In genomic region chr5:69370335-69370734, GRCh38 we compare ENCODE assay signal across 8 cellular contexts. TPM values are rescaled to one million over a fixed set of nuclear protein-coding genes. Genes with fewer than 3 reads are reported as not detected.
DNase-seq lines count a peak whose midpoint lies in the region; ATAC-seq and TF ChIP-seq lines count a peak whose summit lies in the region.
"Not testable (repeated sequence)": the region's sequence is repeated elsewhere in the genome, so short reads cannot be mapped to it uniquely, and the experiment has no call there.

No MANE protein-coding gene starts in this region.

- not testable (repeated sequence) for TF ChIP-seq POLR2A in HCT116 (IDR thresholded peaks at IDR 0.05; ENCODE audit: borderline replicate concordance, extremely low read depth, insufficient read depth, insufficient read length)

- H2AFZ ChIP-seq in HCT116 (ENCODE audit: low read depth, low read length, poor library complexity, severe bottlenecking), result not testable (repeated sequence)
- H2AFZ ChIP-seq in neural cell (ENCODE audit: low read depth, low read length), result peak overlapping the region; percentile 98

- H3K36me3 Mint-ChIP-seq in activated T-helper 2 cell treated with anti-CD3 and anti-CD28 coated beads, Interferon-gamma antibody, Interleukin-2, Interleukin-4, amounts not matched to agents 10 μg/mL and 5 μg/mL and 100 μg/mL, durations not matched to agents 14 hours and 24 hours and 36 hours (ENCODE audit: low read depth), result peaks cover 30% of the 10 kb centered on the region
- H3K36me3 Mint-ChIP-seq in stimulated activated naive CD8-positive, alpha-beta T cell treated with anti-CD3 and anti-CD28 coated beads, Interleukin-15, Interleukin-2, amounts not matched to agents 100 ng/mL and 50 ng/mL, for 24 hours (ENCODE audit: low read depth), result peaks cover 31% of the 10 kb centered on the region

- peaks cover 8 to 18% of the 10 kb centered on the region in 2 experiments; a peak in 3 of 4 replicates for H3K4me1 ChIP-seq in HCT116 (ENCODE audit: control insufficient read depth in 1 of 2, insufficient read depth in 2 of 2, low read length in 2 of 2)
- H3K4me1 ChIP-seq in effector memory CD4-positive, alpha-beta T cell (ENCODE audit: control insufficient read depth, insufficient read depth, low read length, poor library complexity, severe bottlenecking), result not testable (repeated sequence)

- peak overlapping the region; percentile 86; the same call in 1 of the 2 replicates for H3K27ac ChIP-seq in HCT116 (ENCODE audit: low read depth, low read length)
- H3K27ac ChIP-seq in RWPE1, result peak overlapping the region; percentile 97
- H3K27ac ChIP-seq in effector memory CD4-positive, alpha-beta T cell (ENCODE audit: insufficient read depth, low read length, poor library complexity, severe bottlenecking), result peak overlapping the region; percentile 99
- H3K27ac ChIP-seq in neural cell (ENCODE audit: low read length), result peak overlapping the region; percentile 92

- peaks cover 25% of the 10 kb centered on the region for H3K4me1 Mint-ChIP-seq in activated T-helper 2 cell treated with anti-CD3 and anti-CD28 coated beads, Interferon-gamma antibody, Interleukin-2, Interleukin-4, amounts not matched to agents 10 μg/mL and 5 μg/mL and 100 μg/mL, durations not matched to agents 14 hours and 24 hours and 36 hours (ENCODE audit: low read depth)
- H3K4me1 Mint-ChIP-seq in stimulated activated naive CD8-positive, alpha-beta T cell treated with anti-CD3 and anti-CD28 coated beads, Interleukin-15, Interleukin-2, amounts not matched to agents 100 ng/mL and 50 ng/mL, for 24 hours (ENCODE audit: low read depth), result peaks cover 34% of the 10 kb centered on the region

- not testable (repeated sequence) for H3K9me3 Mint-ChIP-seq in activated T-helper 2 cell treated with anti-CD3 and anti-CD28 coated beads, Interferon-gamma antibody, Interleukin-2, Interleukin-4, amounts not matched to agents 10 μg/mL and 5 μg/mL and 100 μg/mL, durations not matched to agents 14 hours and 24 hours and 36 hours; stimulated activated naive CD8-positive, alpha-beta T cell treated with anti-CD3 and anti-CD28 coated beads, Interleukin-15, Interleukin-2, amounts not matched to agents 100 ng/mL and 50 ng/mL, for 24 hours

- H3K27me3 Mint-ChIP-seq in activated T-helper 2 cell treated with anti-CD3 and anti-CD28 coated beads, Interferon-gamma antibody, Interleukin-2, Interleukin-4, amounts not matched to agents 10 μg/mL and 5 μg/mL and 100 μg/mL, durations not matched to agents 14 hours and 24 hours and 36 hours (ENCODE audit: low read depth); stimulated activated naive CD8-positive, alpha-beta T cell treated with anti-CD3 and anti-CD28 coated beads, Interleukin-15, Interleukin-2, amounts not matched to agents 100 ng/mL and 50 ng/mL, for 24 hours: not testable (repeated sequence)

- H3K9me3 ChIP-seq in HCT116 (ENCODE audit: control insufficient read depth in 1 of 2, insufficient read depth in 1 of 2, low read depth in 1 of 2, low read length in 2 of 2); effector memory CD4-positive, alpha-beta T cell (ENCODE audit: control insufficient read depth, low read length); iPS-18c (ENCODE audit: control insufficient read depth, insufficient read depth, low read length); neural cell (ENCODE audit: low read length): not testable (repeated sequence)

- H3K4me3 Mint-ChIP-seq in activated T-helper 2 cell treated with anti-CD3 and anti-CD28 coated beads, Interferon-gamma antibody, Interleukin-2, Interleukin-4, amounts not matched to agents 10 μg/mL and 5 μg/mL and 100 μg/mL, durations not matched to agents 14 hours and 24 hours and 36 hours (ENCODE audit: low read depth), result peak overlapping the region; percentile 92
- peak overlapping the region; percentile 96 for H3K4me3 Mint-ChIP-seq in stimulated activated naive CD8-positive, alpha-beta T cell treated with anti-CD3 and anti-CD28 coated beads, Interleukin-15, Interleukin-2, amounts not matched to agents 100 ng/mL and 50 ng/mL, for 24 hours

- TF ChIP-seq CTCF in AG10803 (conservative IDR thresholded peaks at IDR 0.05; ENCODE audit: low read length); HCT116 (IDR thresholded peaks at IDR 0.05 in 2 of 3, conservative IDR thresholded peaks at IDR 0.05 in 1 of 3; ENCODE audit: borderline replicate concordance in 1 of 3, insufficient read depth in 1 of 3, low read depth in 2 of 3, low read length in 2 of 3); RWPE1 (conservative IDR thresholded peaks at IDR 0.05; ENCODE audit: low read depth); neural cell (IDR thresholded peaks at IDR 0.05; ENCODE audit: poor library complexity, severe bottlenecking): not testable (repeated sequence)

- TF ChIP-seq RAD21 in HCT116 (IDR thresholded peaks at IDR 0.05; ENCODE audit: low read depth); neural cell (conservative IDR thresholded peaks at IDR 0.05): not testable (repeated sequence)

- not testable (repeated sequence) for H4K20me1 ChIP-seq in HCT116 (ENCODE audit: insufficient read depth); neural cell (ENCODE audit: insufficient read depth)

- H3K79me2 ChIP-seq in HCT116 (ENCODE audit: insufficient read depth, low read length) (peaks cover 63% of the 10 kb centered on the region), neural cell (replicated peaks; ENCODE audit: insufficient read depth, low read length) (peaks cover 48% of the 10 kb centered on the region)

- H3K9me2 ChIP-seq in HCT116 (ENCODE audit: insufficient read depth); neural cell (ENCODE audit: insufficient read depth, low read length): not testable (repeated sequence)

- peak overlapping the region; percentile 96 for H3K4me3 ChIP-seq in AG10803 (ENCODE audit: low read length)
- H3K4me3 ChIP-seq in HCT116 (replicated peaks in 1 of 2; ENCODE audit: low read depth in 1 of 2, low read length in 2 of 2), result peak overlapping the region; percentile 79 to 90
- H3K4me3 ChIP-seq in effector memory CD4-positive, alpha-beta T cell (ENCODE audit: insufficient read depth, low read depth, low read length, poor library complexity, severe bottlenecking), result peak overlapping the region; percentile 94
- H3K4me3 ChIP-seq in iPS-18c (ENCODE audit: insufficient read depth, low read depth, low read length), result peak overlapping the region; percentile 96
- peak overlapping the region; percentile 92 for H3K4me3 ChIP-seq in neural cell (ENCODE audit: low read length)

- CTCF ChIA-PET in HCT116 (lab: Charles Lee), result not testable (repeated sequence)
- CTCF ChIA-PET in RWPE1 (lab: Yijun Ruan, JAX), result interaction anchor here (0.6 to 1.4 kb wide), 2 partner anchors 22 to 277 kb away, joined by 3 to 7 read pairs; partner anchors contain the start of gene SLC30A5

- H3F3A ChIP-seq in neural cell (ENCODE audit: insufficient read depth, low read length, poor library complexity, severe bottlenecking), result not testable (repeated sequence)

- H3K27me3 ChIP-seq in HCT116 (ENCODE audit: insufficient read depth, low read length); effector memory CD4-positive, alpha-beta T cell (replicated peaks; ENCODE audit: control insufficient read depth, insufficient read depth, low read length, poor library complexity, severe bottlenecking); neural cell (ENCODE audit: insufficient read depth, low read depth, low read length): not testable (repeated sequence)

- not testable (repeated sequence) for TF ChIP-seq EP300 in neural cell (conservative IDR thresholded peaks at IDR 0.05; ENCODE audit: poor library complexity, severe bottlenecking)

- not testable (repeated sequence) for BruUV-seq in HCT116 (replicated peaks; lab: Mats Ljungman, UMichigan)

- H3K4me2 ChIP-seq in HCT116 (ENCODE audit: low read length), result peak overlapping the region; percentile 78
- peak overlapping the region; percentile 84 for H3K4me2 ChIP-seq in neural cell (ENCODE audit: low read length)

- intact Hi-C loops in HCT116 (cut with micrococcal nuclease), result not testable (repeated sequence)
- intact Hi-C loops in activated T-helper 2 cell treated with anti-CD3 and anti-CD28 coated beads, Interferon-gamma antibody, Interleukin-2, Interleukin-4, amounts not matched to agents 10 μg/mL and 5 μg/mL and 100 μg/mL, durations not matched to agents 14 hours and 24 hours and 36 hours (cut with micrococcal nuclease), result loop anchor here (1.0 kb wide), 1 partner anchor 277 kb away; no protein-coding TSS in a partner anchor

- H3K9ac ChIP-seq in HCT116 (ENCODE audit: low read length), result peak overlapping the region; percentile 80
- H3K9ac ChIP-seq in neural cell (ENCODE audit: low read length), result peak overlapping the region; percentile 87

- DNase-seq in AG10803 (ENCODE audit: low read depth); HCT116 (ENCODE audit: low read depth, low spot score); RWPE1 (ENCODE audit: low spot score); activated T-helper 2 cell treated with anti-CD3 and anti-CD28 coated beads, Interferon-gamma antibody, Interleukin-2, Interleukin-4, amounts not matched to agents 10 μg/mL and 5 μg/mL and 100 μg/mL, durations not matched to agents 14 hours and 24 hours and 36 hours (ENCODE audit: low spot score); effector memory CD4-positive, alpha-beta T cell: not testable (repeated sequence)

- H3K27ac Mint-ChIP-seq in activated T-helper 2 cell treated with anti-CD3 and anti-CD28 coated beads, Interferon-gamma antibody, Interleukin-2, Interleukin-4, amounts not matched to agents 10 μg/mL and 5 μg/mL and 100 μg/mL, durations not matched to agents 14 hours and 24 hours and 36 hours, result peak overlapping the region; percentile 97
- peak overlapping the region; percentile 94 for H3K27ac Mint-ChIP-seq in stimulated activated naive CD8-positive, alpha-beta T cell treated with anti-CD3 and anti-CD28 coated beads, Interleukin-15, Interleukin-2, amounts not matched to agents 100 ng/mL and 50 ng/mL, for 24 hours

- RAD21 ChIA-PET in HCT116 (lab: Charles Lee; ENCODE audit: low non-redundant PET in 1 of 2, low total read pairs in 2 of 2, uncharacterized antibody in 2 of 2, unreplicated experiment in 2 of 2), result not testable (repeated sequence)

- H3K36me3 ChIP-seq in HCT116 (ENCODE audit: control insufficient read depth in 1 of 2, insufficient read depth in 2 of 2, low read length in 2 of 2), result peaks cover 9 to 11% of the 10 kb centered on the region in 2 experiments; a peak in 3 of 4 replicates
- peaks cover 16% of the 10 kb centered on the region for H3K36me3 ChIP-seq in effector memory CD4-positive, alpha-beta T cell (ENCODE audit: control insufficient read depth, insufficient read depth, low read length)
- not testable (repeated sequence) for H3K36me3 ChIP-seq in neural cell (ENCODE audit: insufficient read depth, low read length)

- ATAC-seq in HCT116, result not testable (repeated sequence)

- POLR2A ChIA-PET in HCT116 (lab: Charles Lee), result interaction anchor here (0.7 kb wide), 1 partner anchor 53 kb away, joined by 3 read pairs; no protein-coding TSS in a partner anchor
- POLR2A ChIA-PET in RWPE1 (lab: Yijun Ruan, JAX; ENCODE audit: low non-redundant PET), result not testable (repeated sequence)

RNA-seq across cellular contexts. Expression of gene RAD17, which starts 0.7 kb away (rescaled TPM):
- 29.0 TPM for total RNA-seq in HCT116 (2021; ENCODE audit: unreplicated experiment)
- polyA plus RNA-seq in HCT116 (2012), result 13.6 and 18.2 TPM in 2 replicates
- total RNA-seq in activated T-helper 2 cell treated with anti-CD3 and anti-CD28 coated beads, Interferon-gamma antibody, Interleukin-2, Interleukin-4, amounts not matched to agents 10 μg/mL and 5 μg/mL and 100 μg/mL, durations not matched to agents 14 hours and 24 hours and 36 hours, result 24.7 and 28.0 TPM in 2 replicates
- polyA plus RNA-seq in neural cell, result 51.8 and 54.8 TPM in 2 replicates
- polyA minus RNA-seq in neural cell, result 62.5 and 64.3 TPM in 2 replicates

RNA-seq across cellular contexts. Expression of gene AK6, which starts 1.0 kb away (rescaled TPM):
- 33.4 TPM for total RNA-seq in HCT116 (2021; ENCODE audit: unreplicated experiment)
- polyA plus RNA-seq in HCT116 (2012), result 17.1 and 25.3 TPM in 2 replicates
- 59.8 and 60.1 TPM in 2 replicates for total RNA-seq in activated T-helper 2 cell treated with anti-CD3 and anti-CD28 coated beads, Interferon-gamma antibody, Interleukin-2, Interleukin-4, amounts not matched to agents 10 μg/mL and 5 μg/mL and 100 μg/mL, durations not matched to agents 14 hours and 24 hours and 36 hours
- polyA plus RNA-seq in neural cell, result 91.0 and 93.5 TPM in 2 replicates
- polyA minus RNA-seq in neural cell, result 21.7 and 25.0 TPM in 2 replicates

RNA-seq across cellular contexts. Expression of gene TAF9, which starts 1.0 kb away (rescaled TPM):
- total RNA-seq in HCT116 (2021; ENCODE audit: unreplicated experiment), result 92.0 TPM
- polyA plus RNA-seq in HCT116 (2012), result 83.9 and 109 TPM in 2 replicates
- total RNA-seq in activated T-helper 2 cell treated with anti-CD3 and anti-CD28 coated beads, Interferon-gamma antibody, Interleukin-2, Interleukin-4, amounts not matched to agents 10 μg/mL and 5 μg/mL and 100 μg/mL, durations not matched to agents 14 hours and 24 hours and 36 hours, result 58.0 and 63.2 TPM in 2 replicates
- polyA plus RNA-seq in neural cell, result 197 and 201 TPM in 2 replicates
- 85.5 and 105 TPM in 2 replicates for polyA minus RNA-seq in neural cell

RNA-seq across cellular contexts. Expression of gene CCDC125, which starts 37.7 kb away (rescaled TPM):
- 15.9 TPM for total RNA-seq in HCT116 (2021; ENCODE audit: unreplicated experiment)
- 4.1 and 6.1 TPM in 2 replicates for polyA plus RNA-seq in HCT116 (2012)
- total RNA-seq in activated T-helper 2 cell treated with anti-CD3 and anti-CD28 coated beads, Interferon-gamma antibody, Interleukin-2, Interleukin-4, amounts not matched to agents 10 μg/mL and 5 μg/mL and 100 μg/mL, durations not matched to agents 14 hours and 24 hours and 36 hours, result 10.0 and 10.1 TPM in 2 replicates
- 0.38 and 1.6 TPM in 2 replicates for polyA plus RNA-seq in neural cell
- 0.73 and 2.5 TPM in 2 replicates for polyA minus RNA-seq in neural cell

RNA-seq across cellular contexts. Expression of gene MARVELD2, which starts 44.6 kb away (rescaled TPM):
- 21.6 TPM for total RNA-seq in HCT116 (2021; ENCODE audit: unreplicated experiment)
- 8.1 and 9.5 TPM in 2 replicates for polyA plus RNA-seq in HCT116 (2012)
- total RNA-seq in activated T-helper 2 cell treated with anti-CD3 and anti-CD28 coated beads, Interferon-gamma antibody, Interleukin-2, Interleukin-4, amounts not matched to agents 10 μg/mL and 5 μg/mL and 100 μg/mL, durations not matched to agents 14 hours and 24 hours and 36 hours, result 0.14 and 0.16 TPM in 2 replicates
- polyA plus RNA-seq in neural cell, result 0.56 TPM in 1 of 2 replicates, not detected in the other
- polyA minus RNA-seq in neural cell, result 0.23 TPM in 1 of 2 replicates, not detected in the other
